ENCODE assay signal across 9 cellular contexts in the genomic region with DNA sequence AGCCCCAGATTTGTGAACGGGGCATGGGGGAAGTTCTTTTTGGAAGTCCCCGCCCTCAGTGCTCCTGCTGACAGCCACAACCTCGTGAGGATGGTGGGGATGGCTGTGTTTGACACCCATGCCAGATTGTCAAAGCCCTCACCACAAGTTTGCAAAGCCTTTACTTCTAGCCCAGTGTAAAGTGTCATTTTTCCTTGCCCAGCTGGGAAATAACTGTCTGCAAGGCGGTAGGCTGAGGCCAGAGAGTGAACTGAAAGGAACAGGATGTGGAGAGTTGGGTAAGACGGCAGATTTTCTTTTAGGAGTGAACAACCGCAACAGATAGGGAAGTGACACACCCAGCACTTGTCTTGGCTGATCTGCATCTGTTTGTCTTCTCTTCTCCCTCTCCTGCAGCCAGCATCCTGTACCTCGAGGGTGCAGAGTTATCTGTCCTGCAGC. TPM values are rescaled to one million over a fixed set of nuclear protein-coding genes. Genes with fewer than 3 reads are reported as not detected.
DNase-seq lines count a peak whose midpoint lies in the region; ATAC-seq and TF ChIP-seq lines count a peak whose summit lies in the region.
"Had no signal": no experiment of that assay in that cellular context is flagged by ENCODE, and none has a peak within 500 bp of the region (broad histone marks: within the 10 kb centered on the region; RNA-seq: fewer than 3 reads in every experiment).

No MANE protein-coding gene starts in this region.

- no peak overlapping the region for H3K4me3 ChIP-seq in psoas muscle

- TF ChIP-seq CTCF in psoas muscle (IDR thresholded peaks at IDR 0.05), result no peak

- no peaks in the 10 kb centered on the region for H3K4me1 ChIP-seq in psoas muscle

- DNase-seq in NK-92 treated with Interleukin-12 subunit alpha and Interleukin-12 subunit beta, amount 100 ng/mL, for 24 hours (lab: John Stamatoyannopoulos, UW), result peak; percentile 77
- no peak for DNase-seq in NK-92 (lab: John Stamatoyannopoulos, UW; ENCODE audit: unreplicated experiment)
- DNase-seq in NOMO-1 treated with DMSO at 0.1 percent for 48 hours (lab: John Stamatoyannopoulos, UW; ENCODE audit: unreplicated experiment), result peak; percentile 99
- DNase-seq in psoas muscle, result no peak
- DNase-seq in NAMALWA (ENCODE audit: low spot score), result no peak
- no peak for DNase-seq in amniotic stem cell (lab: John Stamatoyannopoulos, UW)
- DNase-seq in NCI-H446 treated with DMSO at 0.1 percent for 48 hours (lab: John Stamatoyannopoulos, UW), result no peak
- DNase-seq: NCI-H510A had no signal

- peaks cover 0 to 51% of the 10 kb centered on the region in 2 donors for H3K36me3 ChIP-seq in psoas muscle (ENCODE audit: insufficient read depth in 1 of 2, low read depth in 1 of 2)

- 45 to 81% (median 59%) methylated on average over 7 of the region's 7 CpGs for WGBS in adipose tissue, 3 donors
- WGBS in psoas muscle, 3 donors, result 68 to 78% (median 72%) methylated on average over 7 of the region's 7 CpGs

- no peaks in the 10 kb centered on the region for H3K9me3 ChIP-seq in psoas muscle

- intact Hi-C loops in psoas muscle (cut with DNase I), result no loop called here

- no peaks in the 10 kb centered on the region for H3K27me3 ChIP-seq in psoas muscle (ENCODE audit: insufficient read depth in 3 of 3, low read length in 2 of 3)

- peak overlapping the region; percentile 28 for H3K27ac ChIP-seq in adipose tissue (ENCODE audit: low read depth, low read length)
- H3K27ac ChIP-seq in psoas muscle, result no peak overlapping the region

- peak in 3 of 4 donors; percentile 17 to 31 (median 30) for ATAC-seq in psoas muscle

RNA-seq across cellular contexts. Expression of a gene that starts 13.6 kb away (rescaled TPM):
- polyA plus RNA-seq in adipose tissue, result 10 to 100 TPM in 2 of 3 donors, 1 to 10 TPM in 1; 5.0 to 19.7 (median 11.0) TPM
- 1 to 10 TPM; 2.9 to 3.7 (median 3.3) TPM for total RNA-seq in psoas muscle
- polyA plus RNA-seq in psoas muscle, result 1 to 10 TPM in 1 of 3 donors, under 1 TPM in 2; 0.93 to 1.8 (median 0.97) TPM

RNA-seq across cellular contexts. Expression of a gene that starts 22.8 kb away (rescaled TPM):
- under 1 TPM; 0.11 to 0.37 (median 0.28) TPM for polyA plus RNA-seq in adipose tissue
- total RNA-seq in psoas muscle, result under 1 TPM; 0.28 to 0.80 (median 0.64) TPM
- under 1 TPM; 0.03 to 0.14 (median 0.09) TPM for polyA plus RNA-seq in psoas muscle

Comparison
In these comparisons a context has a peak if more than half of its experiments do, and no peak if none do; other contexts are left out.
1. DNase-seq: peak in NK-92 treated with Interleukin-12 subunit alpha and Interleukin-12 subunit beta, amount 100 ng/mL, for 24 hours (single experiment) and NOMO-1 treated with DMSO at 0.1 percent for 48 hours (single experiment); none in NK-92 (single experiment), psoas muscle (0 of 2), NAMALWA (single experiment), amniotic stem cell (single experiment) and NCI-H446 treated with DMSO at 0.1 percent for 48 hours (single experiment).